Comparison of ENCODE assay signal across 8 cellular contexts in the genomic region with DNA sequence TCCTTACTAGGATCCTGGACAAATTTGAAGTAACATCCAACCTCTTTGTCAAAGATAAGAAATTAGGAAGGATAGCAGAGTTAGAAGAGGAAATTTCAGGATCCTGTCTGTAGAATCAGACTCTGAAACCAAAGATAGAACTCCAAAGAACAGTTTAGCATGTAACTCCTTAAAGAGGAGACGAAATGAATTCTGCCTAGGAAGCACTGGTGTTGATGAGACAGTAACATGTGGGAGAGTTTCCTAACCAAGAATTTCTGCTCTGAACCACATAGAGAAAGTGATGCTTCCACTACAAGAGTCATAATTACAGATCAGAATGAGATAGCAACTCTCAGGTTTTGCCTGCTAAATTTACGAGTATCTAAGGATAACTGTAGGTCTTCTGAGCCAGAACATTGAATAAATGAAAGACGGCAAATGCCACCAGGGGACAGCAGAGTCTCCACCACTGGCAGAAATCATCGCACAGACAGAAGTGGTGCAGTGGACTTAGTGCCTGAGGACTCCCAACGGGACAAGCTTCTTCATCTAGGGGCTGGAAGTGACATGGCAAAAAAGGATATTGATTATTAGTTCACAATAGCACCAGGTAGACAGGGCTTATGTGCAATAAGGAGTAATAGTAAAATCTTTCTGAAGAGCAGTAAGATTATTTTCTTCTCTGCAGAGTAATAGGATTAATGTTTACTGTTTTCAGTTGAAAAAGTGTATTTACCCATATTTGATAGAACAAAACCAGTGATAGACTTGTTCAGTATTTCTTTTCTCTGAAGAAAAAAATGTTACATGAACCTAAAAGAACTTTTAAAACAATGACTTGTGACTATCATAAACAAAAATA. TPM values are rescaled to one million over a fixed set of nuclear protein-coding genes. Genes with fewer than 3 reads are reported as not detected.
DNase-seq lines count a peak whose midpoint lies in the region; ATAC-seq and TF ChIP-seq lines count a peak whose summit lies in the region.

No MANE protein-coding gene starts in this region.

- H3K4me3 Mint-ChIP-seq in WTC11 = no peak overlapping the region

- no peaks in the 10 kb centered on the region for H3K9me3 Mint-ChIP-seq in WTC11

- intact Hi-C loops in colonic mucosa (cut with DNase I) = loop anchor here (2.0 to 10.0 kb wide), 4 partner anchors 32 to 475 kb away; no protein-coding TSS in a partner anchor
- intact Hi-C loops in right lobe of liver (cut with DNase I) = loop anchor here (5.0 to 10.0 kb wide), 2 partner anchors 115 to 117 kb away; no protein-coding TSS in a partner anchor

- TF ChIP-seq CTCF in GM13977 (IDR thresholded peaks at IDR 0.05; ENCODE audit: extremely low read depth, insufficient read depth, missing control alignments) = peak; percentile 68
- TF ChIP-seq CTCF in WTC11 (IDR thresholded peaks at IDR 0.05) = 0 out of 2 replicates have a peak, but pooled peaks have one; percentile 33
- peak; percentile 91 for TF ChIP-seq CTCF in colonic mucosa (IDR thresholded peaks at IDR 0.05)
- peak; percentile 85 to 95 (median 89) for TF ChIP-seq CTCF in right lobe of liver (IDR thresholded peaks at IDR 0.05)

- no peak overlapping the region for H3K27ac Mint-ChIP-seq in WTC11

- H3K27ac ChIP-seq in ACC112 (ENCODE audit: low read depth, low read length) (no peak overlapping the region), colonic mucosa (no peak overlapping the region), right lobe of liver (no peak overlapping the region)

- 15% methylated on average over 5 of the region's 5 CpGs for WGBS in right lobe of liver (ENCODE audit: insufficient coverage, low coverage, low lambda C conversion rate, missing lambda C conversion rate)

- H3K4me3 ChIP-seq in ACC112 (ENCODE audit: low read depth, low read length) (no peak overlapping the region), colonic mucosa (no peak overlapping the region), right lobe of liver (no peak overlapping the region)

- H3K27me3 ChIP-seq in ACC112 (ENCODE audit: insufficient read depth, low read length) (0 out of 2 replicates have a peak, but pooled peaks cover 6% of the 10 kb centered on the region), colonic mucosa (no peaks in the 10 kb centered on the region), right lobe of liver (no peaks in the 10 kb centered on the region)

- H2AFZ ChIP-seq in ACC112 (ENCODE audit: low read length, unreplicated experiment) = peak overlapping the region; percentile 36

- POLR2A ChIA-PET in WTC11 (lab: Charles Lee) = no interaction called here

- H3K36me3 Mint-ChIP-seq in WTC11 = no peaks in the 10 kb centered on the region

- no peaks in the 10 kb centered on the region for H3K36me3 ChIP-seq in ACC112 (ENCODE audit: insufficient read depth, low read length)
- H3K36me3 ChIP-seq in colonic mucosa = no peaks in the 10 kb centered on the region
- H3K36me3 ChIP-seq in right lobe of liver = no peaks in the 10 kb centered on the region

- in situ Hi-C loops in GM13977 (cut with MboI; ENCODE audit: low pct_unique_long_range_greater_than_20kb, low sequenced_read_pairs, unreplicated experiment) = loop anchor here (10.0 to 25.0 kb wide), 3 partner anchors 115 to 707 kb away; no protein-coding TSS in a partner anchor

- H3K79me2 ChIP-seq in ACC112 (ENCODE audit: control insufficient read depth, insufficient read depth, low read length, unreplicated experiment) = no peaks in the 10 kb centered on the region

- H3K4me1 ChIP-seq in ACC112 (ENCODE audit: control insufficient read depth, insufficient read depth, low read length, unreplicated experiment) (peaks cover 3% of the 10 kb centered on the region), colonic mucosa (no peaks in the 10 kb centered on the region), right lobe of liver (no peaks in the 10 kb centered on the region)

- TF ChIP-seq POLR2A in right lobe of liver (IDR thresholded peaks at IDR 0.05) = no peak

- peak; percentile 81 for ATAC-seq in HG02884 (IDR thresholded peaks at IDR 0.05; ENCODE audit: unreplicated experiment)
- ATAC-seq in WTC11 = peak; percentile 95
- ATAC-seq in right lobe of liver = peak; percentile 100

- CTCF ChIA-PET in WTC11 (lab: Charles Lee) = interaction anchor here (0.6 to 1.0 kb wide), 4 partner anchors 53 to 159 kb away, joined by 3 to 6 read pairs (median 3); no protein-coding TSS in a partner anchor

- DNase-seq in GM13977 (ENCODE audit: low spot score) (peak; percentile 63), NCI-H2107 (lab: John Stamatoyannopoulos, UW) (peak; percentile 14), WTC11 (ENCODE audit: low spot score) (peak; percentile 51), colonic mucosa (peak; percentile 72), right lobe of liver (peak in 2 of 3 donors; percentile 45 to 67)
- DNase-seq in stimulated activated CD8-positive, alpha-beta memory T cell treated with anti-CD3 and anti-CD28 coated beads, Interleukin-4, amount 100 ng/mL, for 48 hours = peak; percentile 64

- peaks cover 2% of the 10 kb centered on the region; the same call in 1 of the 2 replicates for H3K4me1 Mint-ChIP-seq in WTC11

- H3K9ac ChIP-seq in colonic mucosa (ENCODE audit: low read depth in 2 of 2, low read length in 2 of 2) = no peak overlapping the region

- H3K9me3 ChIP-seq in colonic mucosa (no peaks in the 10 kb centered on the region), right lobe of liver (no peaks in the 10 kb centered on the region)

- peaks cover 7% of the 10 kb centered on the region for H3K27me3 Mint-ChIP-seq in WTC11 (ENCODE audit: low read depth)

TF ChIP-seq in WTC11, 78 proteins besides CTCF, POLR2A, EP300 and RAD21 (continues in another document):
- TF ChIP-seq CREM (CRISPR knock-in tag; IDR thresholded peaks at IDR 0.05) (no peak), NR3C1 (CRISPR knock-in tag; conservative IDR thresholded peaks at IDR 0.05; ENCODE audit: low read depth) (no peak), E2F5 (CRISPR knock-in tag; IDR thresholded peaks at IDR 0.05) (no peak), TEAD4 (CRISPR knock-in tag; IDR thresholded peaks at IDR 0.05) (no peak), CBFB (CRISPR knock-in tag; IDR thresholded peaks at IDR 0.05; ENCODE audit: low read depth) (no peak), ATF2 (CRISPR knock-in tag; IDR thresholded peaks at IDR 0.05; ENCODE audit: borderline replicate concordance, low read depth) (no peak), ARID4B (CRISPR knock-in tag; IDR thresholded peaks at IDR 0.05; ENCODE audit: borderline replicate concordance) (no peak), ZNF671 (CRISPR knock-in tag; IDR thresholded peaks at IDR 0.05) (no peak)

RNA-seq across cellular contexts. Expression of gene PPID, which starts 6.7 kb away (rescaled TPM):
- total RNA-seq in WTC11 (2021) (38.3 to 40.5 TPM (median 40.3 TPM) in 3 replicates), colonic mucosa (10 to 100 TPM; 20.3 to 48.5 TPM), right lobe of liver (10 to 100 TPM; 12.6 to 31.4 (median 18.5) TPM)

RNA-seq across cellular contexts. Expression of gene FNIP2, which starts 38.9 kb away (rescaled TPM):
- 8.2 to 10.2 TPM (median 8.6 TPM) in 3 replicates for total RNA-seq in WTC11 (2021)
- 10 to 100 TPM; 56.2 to 89.6 TPM for total RNA-seq in colonic mucosa
- 10 to 100 TPM; 34.2 to 67.4 (median 37.8) TPM for total RNA-seq in right lobe of liver

RNA-seq across cellular contexts. Expression of gene ETFDH, which starts 57.8 kb away (rescaled TPM):
- 12.4 to 15.1 TPM (median 13.2 TPM) in 3 replicates for total RNA-seq in WTC11 (2021)
- 10 to 100 TPM; 63.7 to 72.9 TPM for total RNA-seq in colonic mucosa
- 100 to 1,000 TPM; 100 to 146 (median 127) TPM for total RNA-seq in right lobe of liver

RNA-seq across cellular contexts. Expression of gene C4orf46, which starts 58.3 kb away (rescaled TPM):
- total RNA-seq in WTC11 (2021) (18.1 to 20.6 TPM (median 20.4 TPM) in 3 replicates), colonic mucosa (1 to 10 TPM; 3.7 to 7.4 TPM), right lobe of liver (1 to 10 TPM in 2 of 6 experiments, under 1 TPM in 4; 0.54 to 2.8 (median 0.92) TPM)

Comparison
In these comparisons a context has a peak if more than half of its experiments do, and no peak if none do; other contexts are left out.
1. DNase-seq: peak in every context shown above with its lines; median percentile 72 in colonic mucosa; 64 in stimulated activated CD8-positive, alpha-beta memory T cell treated with anti-CD3 and anti-CD28 coated beads, Interleukin-4, amount 100 ng/mL, for 48 hours; 63 in GM13977; 56 in right lobe of liver; 51 in WTC11; 14 in NCI-H2107.
2. CTCF ChIP-seq: peak in every context shown above with its lines; median percentile 91 in colonic mucosa; 89 in right lobe of liver; 68 in GM13977; 33 in WTC11.